In the genomic region with DNA sequence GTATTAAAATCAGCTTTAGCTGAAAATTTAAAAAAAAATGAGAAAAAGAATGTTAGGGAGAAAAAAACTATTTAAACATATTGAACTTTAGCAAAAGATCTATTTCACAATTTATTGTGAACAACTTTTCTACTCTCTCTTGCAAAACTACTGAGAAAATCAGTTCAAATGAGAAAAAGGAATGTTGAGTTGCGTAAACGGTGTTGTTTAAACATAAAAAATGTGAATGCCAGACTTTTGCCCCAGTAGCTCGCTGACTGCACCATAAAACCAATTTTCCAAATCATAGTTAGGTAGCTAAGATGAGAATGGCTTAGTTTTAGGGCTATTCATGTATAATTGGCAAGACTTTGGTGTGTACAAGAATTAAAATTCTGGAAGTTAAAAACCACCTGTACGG, we compare ENCODE assay signal across 2 cellular contexts.
A peak's percentile ranks its signal among the peaks of the same experiment; 100 is the strongest.
TF ChIP-seq lines count a peak whose summit lies in the region.

No MANE protein-coding gene starts in this region.

TF ChIP-seq in IMR-90, 13 proteins besides CTCF, POLR2A, EP300 and RAD21:
- TF ChIP-seq MAZ (IDR thresholded peaks at IDR 0.05; ENCODE audit: borderline replicate concordance, low read depth, low read length) = no peak
- TF ChIP-seq CEBPB (IDR thresholded peaks at IDR 0.05; ENCODE audit: low read depth, low read length) = peak; percentile 88

TF ChIP-seq in HepG2, 621 proteins besides CTCF, POLR2A, EP300 and RAD21 (continues in another document):
- no peak for TF ChIP-seq FOXA1 (IDR thresholded peaks at IDR 0.05)
- TF ChIP-seq FOXA1 (CRISPR knock-in tag; IDR thresholded peaks at IDR 0.05) = peak; percentile 28; the same call in 1 of the 2 replicates
- TF ChIP-seq ZKSCAN8 (CRISPR knock-in tag; IDR thresholded peaks at IDR 0.05; ENCODE audit: borderline replicate concordance) = no peak
- 0 out of 2 replicates have a peak, but pooled peaks have one; percentile 37 for TF ChIP-seq ZMAT3 (CRISPR knock-in tag; conservative IDR thresholded peaks at IDR 0.05)
- TF ChIP-seq ELF3 (CRISPR knock-in tag; IDR thresholded peaks at IDR 0.05) = peak; percentile 30; the same call in 1 of the 2 replicates
- TF ChIP-seq, protein P1, sequence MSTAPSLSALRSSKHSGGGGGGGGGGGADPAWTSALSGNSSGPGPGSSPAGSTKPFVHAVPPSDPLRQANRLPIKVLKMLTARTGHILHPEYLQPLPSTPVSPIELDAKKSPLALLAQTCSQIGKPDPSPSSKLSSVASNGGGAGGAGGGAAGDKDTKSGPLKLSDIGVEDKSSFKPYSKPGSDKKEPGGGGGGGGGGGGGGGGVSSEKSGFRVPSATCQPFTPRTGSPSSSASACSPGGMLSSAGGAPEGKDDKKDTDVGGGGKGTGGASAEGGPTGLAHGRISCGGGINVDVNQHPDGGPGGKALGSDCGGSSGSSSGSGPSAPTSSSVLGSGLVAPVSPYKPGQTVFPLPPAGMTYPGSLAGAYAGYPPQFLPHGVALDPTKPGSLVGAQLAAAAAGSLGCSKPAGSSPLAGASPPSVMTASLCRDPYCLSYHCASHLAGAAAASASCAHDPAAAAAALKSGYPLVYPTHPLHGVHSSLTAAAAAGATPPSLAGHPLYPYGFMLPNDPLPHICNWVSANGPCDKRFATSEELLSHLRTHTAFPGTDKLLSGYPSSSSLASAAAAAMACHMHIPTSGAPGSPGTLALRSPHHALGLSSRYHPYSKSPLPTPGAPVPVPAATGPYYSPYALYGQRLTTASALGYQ (CRISPR knock-in tag; IDR thresholded peaks at IDR 0.05) = 0 out of 2 replicates have a peak, but pooled peaks have one; percentile 45
- TF ChIP-seq, protein P2, sequence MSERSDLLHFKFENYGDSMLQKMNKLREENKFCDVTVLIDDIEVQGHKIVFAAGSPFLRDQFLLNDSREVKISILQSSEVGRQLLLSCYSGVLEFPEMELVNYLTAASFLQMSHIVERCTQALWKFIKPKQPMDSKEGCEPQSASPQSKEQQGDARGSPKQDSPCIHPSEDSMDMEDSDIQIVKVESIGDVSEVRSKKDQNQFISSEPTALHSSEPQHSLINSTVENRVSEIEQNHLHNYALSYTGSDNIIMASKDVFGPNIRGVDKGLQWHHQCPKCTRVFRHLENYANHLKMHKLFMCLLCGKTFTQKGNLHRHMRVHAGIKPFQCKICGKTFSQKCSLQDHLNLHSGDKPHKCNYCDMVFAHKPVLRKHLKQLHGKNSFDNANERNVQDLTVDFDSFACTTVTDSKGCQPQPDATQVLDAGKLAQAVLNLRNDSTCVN (CRISPR knock-in tag; IDR thresholded peaks at IDR 0.05; ENCODE audit: borderline replicate concordance) = no peak
- TF ChIP-seq PPARG (CRISPR knock-in tag; conservative IDR thresholded peaks at IDR 0.05) = peak; percentile 97
- peak; percentile 37; the same call in 1 of the 2 replicates for TF ChIP-seq ZNF331 (CRISPR knock-in tag; IDR thresholded peaks at IDR 0.05)
- TF ChIP-seq, protein P3, sequence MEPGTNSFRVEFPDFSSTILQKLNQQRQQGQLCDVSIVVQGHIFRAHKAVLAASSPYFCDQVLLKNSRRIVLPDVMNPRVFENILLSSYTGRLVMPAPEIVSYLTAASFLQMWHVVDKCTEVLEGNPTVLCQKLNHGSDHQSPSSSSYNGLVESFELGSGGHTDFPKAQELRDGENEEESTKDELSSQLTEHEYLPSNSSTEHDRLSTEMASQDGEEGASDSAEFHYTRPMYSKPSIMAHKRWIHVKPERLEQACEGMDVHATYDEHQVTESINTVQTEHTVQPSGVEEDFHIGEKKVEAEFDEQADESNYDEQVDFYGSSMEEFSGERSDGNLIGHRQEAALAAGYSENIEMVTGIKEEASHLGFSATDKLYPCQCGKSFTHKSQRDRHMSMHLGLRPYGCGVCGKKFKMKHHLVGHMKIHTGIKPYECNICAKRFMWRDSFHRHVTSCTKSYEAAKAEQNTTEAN (CRISPR knock-in tag; conservative IDR thresholded peaks at IDR 0.05) = peak; percentile 56; the same call in 1 of the 2 replicates
- TF ChIP-seq FOXA3 (CRISPR knock-in tag; IDR thresholded peaks at IDR 0.05) = peak; percentile 83
- peak; percentile 87 for TF ChIP-seq HMG20A (CRISPR knock-in tag; IDR thresholded peaks at IDR 0.05; ENCODE audit: borderline replicate concordance)
- TF ChIP-seq ZSCAN29 (CRISPR knock-in tag; conservative IDR thresholded peaks at IDR 0.05) = no peak
- peak; percentile 78; the same call in 1 of the 2 replicates for TF ChIP-seq ZNF3 (CRISPR knock-in tag; IDR thresholded peaks at IDR 0.05)
- TF ChIP-seq CREB1 (IDR thresholded peaks at IDR 0.05) = no peak
- TF ChIP-seq CREB1 (CRISPR knock-in tag; IDR thresholded peaks at IDR 0.05) = peak; percentile 67; the same call in 1 of the 2 replicates
- peak; percentile 19; the same call in 1 of the 2 replicates for TF ChIP-seq SOX13 (IDR thresholded peaks at IDR 0.05)
- peak in 1 of 2 experiments; percentile 81; a peak in 2 of 4 replicates for TF ChIP-seq SOX13 (CRISPR knock-in tag; conservative IDR thresholded peaks at IDR 0.05 in 1 of 2, IDR thresholded peaks at IDR 0.05 in 1 of 2)
- peak; percentile 81; the same call in 1 of the 2 replicates for TF ChIP-seq FOXJ3 (CRISPR knock-in tag; IDR thresholded peaks at IDR 0.05; ENCODE audit: borderline replicate concordance)
- TF ChIP-seq HMG20B (CRISPR knock-in tag; conservative IDR thresholded peaks at IDR 0.05) = peak; percentile 77
- TF ChIP-seq, protein P4, sequence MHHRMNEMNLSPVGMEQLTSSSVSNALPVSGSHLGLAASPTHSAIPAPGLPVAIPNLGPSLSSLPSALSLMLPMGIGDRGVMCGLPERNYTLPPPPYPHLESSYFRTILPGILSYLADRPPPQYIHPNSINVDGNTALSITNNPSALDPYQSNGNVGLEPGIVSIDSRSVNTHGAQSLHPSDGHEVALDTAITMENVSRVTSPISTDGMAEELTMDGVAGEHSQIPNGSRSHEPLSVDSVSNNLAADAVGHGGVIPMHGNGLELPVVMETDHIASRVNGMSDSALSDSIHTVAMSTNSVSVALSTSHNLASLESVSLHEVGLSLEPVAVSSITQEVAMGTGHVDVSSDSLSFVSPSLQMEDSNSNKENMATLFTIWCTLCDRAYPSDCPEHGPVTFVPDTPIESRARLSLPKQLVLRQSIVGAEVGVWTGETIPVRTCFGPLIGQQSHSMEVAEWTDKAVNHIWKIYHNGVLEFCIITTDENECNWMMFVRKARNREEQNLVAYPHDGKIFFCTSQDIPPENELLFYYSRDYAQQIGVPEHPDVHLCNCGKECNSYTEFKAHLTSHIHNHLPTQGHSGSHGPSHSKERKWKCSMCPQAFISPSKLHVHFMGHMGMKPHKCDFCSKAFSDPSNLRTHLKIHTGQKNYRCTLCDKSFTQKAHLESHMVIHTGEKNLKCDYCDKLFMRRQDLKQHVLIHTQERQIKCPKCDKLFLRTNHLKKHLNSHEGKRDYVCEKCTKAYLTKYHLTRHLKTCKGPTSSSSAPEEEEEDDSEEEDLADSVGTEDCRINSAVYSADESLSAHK (CRISPR knock-in tag; IDR thresholded peaks at IDR 0.05; ENCODE audit: borderline replicate concordance) = no peak
- TF ChIP-seq ZSCAN22 (CRISPR knock-in tag; IDR thresholded peaks at IDR 0.05) = no peak
- TF ChIP-seq NFE2 (CRISPR knock-in tag; IDR thresholded peaks at IDR 0.05) = no peak
- TF ChIP-seq SKI (IDR thresholded peaks at IDR 0.05; ENCODE audit: partially characterized antibody) = peak; percentile 17
- peak; percentile 51 for TF ChIP-seq RARA (CRISPR knock-in tag; IDR thresholded peaks at IDR 0.05)
- TF ChIP-seq SOX6 (IDR thresholded peaks at IDR 0.05) = no peak
- peak; percentile 69; the same call in 1 of the 2 replicates for TF ChIP-seq SOX6 (CRISPR knock-in tag; IDR thresholded peaks at IDR 0.05)
- TF ChIP-seq CREM (IDR thresholded peaks at IDR 0.05) = peak; percentile 55; the same call in 1 of the 2 replicates
- no peak for TF ChIP-seq CREM (CRISPR knock-in tag; IDR thresholded peaks at IDR 0.05)
- peak; percentile 65; the same call in 1 of the 2 replicates for TF ChIP-seq ISL2 (CRISPR knock-in tag; IDR thresholded peaks at IDR 0.05)
- no peak for TF ChIP-seq PRPF4 (IDR thresholded peaks at IDR 0.05; ENCODE audit: low read depth, low read length, poor library complexity, severe bottlenecking)
- TF ChIP-seq ZBTB7B (CRISPR knock-in tag; IDR thresholded peaks at IDR 0.05) = 0 out of 2 replicates have a peak, but pooled peaks have one; percentile 27
- TF ChIP-seq, protein P5, sequence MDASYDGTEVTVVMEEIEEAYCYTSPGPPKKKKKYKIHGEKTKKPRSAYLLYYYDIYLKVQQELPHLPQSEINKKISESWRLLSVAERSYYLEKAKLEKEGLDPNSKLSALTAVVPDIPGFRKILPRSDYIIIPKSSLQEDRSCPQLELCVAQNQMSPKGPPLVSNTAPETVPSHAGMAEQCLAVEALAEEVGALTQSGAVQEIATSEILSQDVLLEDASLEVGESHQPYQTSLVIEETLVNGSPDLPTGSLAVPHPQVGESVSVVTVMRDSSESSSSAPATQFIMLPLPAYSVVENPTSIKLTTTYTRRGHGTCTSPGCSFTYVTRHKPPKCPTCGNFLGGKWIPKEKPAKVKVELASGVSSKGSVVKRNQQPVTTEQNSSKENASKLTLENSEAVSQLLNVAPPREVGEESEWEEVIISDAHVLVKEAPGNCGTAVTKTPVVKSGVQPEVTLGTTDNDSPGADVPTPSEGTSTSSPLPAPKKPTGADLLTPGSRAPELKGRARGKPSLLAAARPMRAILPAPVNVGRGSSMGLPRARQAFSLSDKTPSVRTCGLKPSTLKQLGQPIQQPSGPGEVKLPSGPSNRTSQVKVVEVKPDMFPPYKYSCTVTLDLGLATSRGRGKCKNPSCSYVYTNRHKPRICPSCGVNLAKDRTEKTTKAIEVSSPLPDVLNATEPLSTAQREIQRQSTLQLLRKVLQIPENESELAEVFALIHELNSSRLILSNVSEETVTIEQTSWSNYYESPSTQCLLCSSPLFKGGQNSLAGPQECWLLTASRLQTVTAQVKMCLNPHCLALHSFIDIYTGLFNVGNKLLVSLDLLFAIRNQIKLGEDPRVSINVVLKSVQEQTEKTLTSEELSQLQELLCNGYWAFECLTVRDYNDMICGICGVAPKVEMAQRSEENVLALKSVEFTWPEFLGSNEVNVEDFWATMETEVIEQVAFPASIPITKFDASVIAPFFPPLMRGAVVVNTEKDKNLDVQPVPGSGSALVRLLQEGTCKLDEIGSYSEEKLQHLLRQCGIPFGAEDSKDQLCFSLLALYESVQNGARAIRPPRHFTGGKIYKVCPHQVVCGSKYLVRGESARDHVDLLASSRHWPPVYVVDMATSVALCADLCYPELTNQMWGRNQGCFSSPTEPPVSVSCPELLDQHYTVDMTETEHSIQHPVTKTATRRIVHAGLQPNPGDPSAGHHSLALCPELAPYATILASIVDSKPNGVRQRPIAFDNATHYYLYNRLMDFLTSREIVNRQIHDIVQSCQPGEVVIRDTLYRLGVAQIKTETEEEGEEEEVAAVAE (CRISPR knock-in tag; IDR thresholded peaks at IDR 0.05; ENCODE audit: borderline replicate concordance) = no peak
- TF ChIP-seq ZNF20 (CRISPR knock-in tag; IDR thresholded peaks at IDR 0.05) = no peak
- TF ChIP-seq, protein P6, sequence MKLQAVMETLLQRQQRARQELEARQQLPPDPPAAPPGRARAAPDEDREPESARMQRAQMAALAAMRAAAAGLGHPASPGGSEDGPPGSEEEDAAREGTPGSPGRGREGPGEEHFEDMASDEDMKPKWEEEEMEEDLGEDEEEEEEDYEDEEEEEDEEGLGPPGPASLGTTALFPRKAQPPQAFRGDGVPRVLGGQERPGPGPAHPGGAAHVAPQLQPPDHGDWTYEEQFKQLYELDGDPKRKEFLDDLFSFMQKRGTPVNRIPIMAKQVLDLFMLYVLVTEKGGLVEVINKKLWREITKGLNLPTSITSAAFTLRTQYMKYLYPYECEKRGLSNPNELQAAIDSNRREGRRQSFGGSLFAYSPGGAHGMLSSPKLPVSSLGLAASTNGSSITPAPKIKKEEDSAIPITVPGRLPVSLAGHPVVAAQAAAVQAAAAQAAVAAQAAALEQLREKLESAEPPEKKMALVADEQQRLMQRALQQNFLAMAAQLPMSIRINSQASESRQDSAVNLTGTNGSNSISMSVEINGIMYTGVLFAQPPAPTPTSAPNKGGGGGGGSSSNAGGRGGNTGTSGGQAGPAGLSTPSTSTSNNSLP (IDR thresholded peaks at IDR 0.05; ENCODE audit: low read depth, low read length) = peak; percentile 90
- peak; percentile 66; the same call in 1 of the 2 replicates for TF ChIP-seq LCORL (IDR thresholded peaks at IDR 0.05)
- peak; percentile 48; the same call in 1 of the 2 replicates for TF ChIP-seq LCORL (CRISPR knock-in tag; IDR thresholded peaks at IDR 0.05)
- no peak for TF ChIP-seq KDM5A (IDR thresholded peaks at IDR 0.05; ENCODE audit: borderline replicate concordance, low read length)
- TF ChIP-seq FOXP1 (IDR thresholded peaks at IDR 0.05) = no peak
- TF ChIP-seq FOXP1 (CRISPR knock-in tag; IDR thresholded peaks at IDR 0.05) = peak; percentile 59; the same call in 1 of the 2 replicates
- peak; percentile 76 for TF ChIP-seq SOX5 (CRISPR knock-in tag; IDR thresholded peaks at IDR 0.05; ENCODE audit: borderline replicate concordance)
- peak; percentile 80 for TF ChIP-seq RXRB (CRISPR knock-in tag; IDR thresholded peaks at IDR 0.05; ENCODE audit: borderline replicate concordance)
- TF ChIP-seq SMC3 (IDR thresholded peaks at IDR 0.05; ENCODE audit: low read length) = 0 out of 2 replicates have a peak, but pooled peaks have one; percentile 8
- TF ChIP-seq, protein P7, sequence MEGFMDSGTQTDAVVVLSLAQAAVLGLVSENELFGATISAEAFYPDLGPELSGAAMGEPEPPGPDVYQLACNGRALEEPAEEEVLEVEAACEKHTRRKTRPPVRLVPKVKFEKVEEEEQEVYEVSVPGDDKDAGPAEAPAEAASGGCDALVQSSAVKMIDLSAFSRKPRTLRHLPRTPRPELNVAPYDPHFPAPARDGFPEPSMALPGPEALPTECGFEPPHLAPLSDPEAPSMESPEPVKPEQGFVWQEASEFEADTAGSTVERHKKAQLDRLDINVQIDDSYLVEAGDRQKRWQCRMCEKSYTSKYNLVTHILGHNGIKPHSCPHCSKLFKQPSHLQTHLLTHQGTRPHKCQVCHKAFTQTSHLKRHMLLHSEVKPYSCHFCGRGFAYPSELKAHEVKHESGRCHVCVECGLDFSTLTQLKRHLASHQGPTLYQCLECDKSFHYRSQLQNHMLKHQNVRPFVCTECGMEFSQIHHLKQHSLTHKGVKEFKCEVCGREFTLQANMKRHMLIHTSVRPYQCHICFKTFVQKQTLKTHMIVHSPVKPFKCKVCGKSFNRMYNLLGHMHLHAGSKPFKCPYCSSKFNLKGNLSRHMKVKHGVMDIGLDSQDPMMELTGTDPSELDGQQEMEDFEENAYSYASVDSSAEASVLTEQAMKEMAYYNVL (CRISPR knock-in tag; IDR thresholded peaks at IDR 0.05; ENCODE audit: borderline replicate concordance) = peak; percentile 36; the same call in 1 of the 2 replicates
- TF ChIP-seq CEBPG (CRISPR knock-in tag; IDR thresholded peaks at IDR 0.05) = peak; percentile 96
- peak; percentile 77; the same call in 1 of the 2 replicates for TF ChIP-seq NFIC (IDR thresholded peaks at IDR 0.05; ENCODE audit: low read length)
- TF ChIP-seq POLR2AphosphoS5 (IDR thresholded peaks at IDR 0.05; ENCODE audit: low read depth, low read length) = no peak
- TF ChIP-seq SMAD3 (CRISPR knock-in tag; IDR thresholded peaks at IDR 0.05) = peak; percentile 81
- TF ChIP-seq ZSCAN9 (CRISPR knock-in tag; IDR thresholded peaks at IDR 0.05; ENCODE audit: borderline replicate concordance) = 0 out of 2 replicates have a peak, but pooled peaks have one; percentile 28
